Comparison of ENCODE assay signal across 16 cellular contexts in genomic region chr5:55517804-55518203, GRCh38.
"Had no signal": no experiment of that assay in that cellular context is flagged by ENCODE, and none has a peak within 500 bp of the region (broad histone marks: within the 10 kb centered on the region; RNA-seq: fewer than 3 reads in every experiment).

No MANE protein-coding gene starts in this region.

- H3K27ac Mint-ChIP-seq: activated CD8-positive, alpha-beta T cell treated with anti-CD3 and anti-CD28 coated beads for 36 hours; dendritic cell treated with granulocyte-macrophage colony-stimulating factor and Interleukin-4, amounts not matched to agents 40 ng/mL and 50 ng/mL, for 4 days; immature natural killer cell; nephron progenitor cell had no signal

- ATAC-seq: activated CD8-positive, alpha-beta T cell treated with anti-CD3 and anti-CD28 coated beads for 36 hours; body of pancreas; esophagus mucosa; left lung had no signal

- H3K36me3 ChIP-seq: left lung had no signal

- H3K4me1 Mint-ChIP-seq: central memory CD8-positive, alpha-beta T cell; immature natural killer cell had no signal

- DNase-seq: activated CD4-positive, alpha-beta T cell treated with anti-CD3 and anti-CD28 coated beads for 4 hours; activated CD8-positive, alpha-beta T cell treated with anti-CD3 and anti-CD28 coated beads for 36 hours; activated naive CD4-positive, alpha-beta T cell treated with anti-CD3 and anti-CD28 coated beads, Interleukin-2, amount 50 U/mL, for 16 hours; amniotic stem cell; body of pancreas; glutamatergic neuron; immature natural killer cell; left lung; nephron progenitor cell; psoas muscle; stimulated activated CD4-positive, alpha-beta T cell treated with anti-CD3 and anti-CD28 coated beads, Interleukin-12 subunit alpha, Interleukin-12 subunit beta, amount 100 ng/mL, for 4 hours; stimulated activated naive CD4-positive, alpha-beta T cell treated with Interleukin-2 at 50 U/mL for 16 hours; T1000 had no signal

- H3K9me3 Mint-ChIP-seq: activated CD8-positive, alpha-beta T cell treated with anti-CD3 and anti-CD28 coated beads for 36 hours; central memory CD8-positive, alpha-beta T cell; dendritic cell treated with granulocyte-macrophage colony-stimulating factor and Interleukin-4, amounts not matched to agents 40 ng/mL and 50 ng/mL, for 4 days; immature natural killer cell had no signal

- H3K4me3 ChIP-seq: body of pancreas, left lung, psoas muscle had no signal

- H3K27me3 ChIP-seq: body of pancreas, left lung had no signal

- H3K27ac ChIP-seq: left lung, psoas muscle had no signal

- H3K27me3 Mint-ChIP-seq: activated CD8-positive, alpha-beta T cell treated with anti-CD3 and anti-CD28 coated beads for 36 hours; central memory CD8-positive, alpha-beta T cell had no signal

- H3K4me1 ChIP-seq: left lung had no signal

- H3K4me3 Mint-ChIP-seq: activated CD8-positive, alpha-beta T cell treated with anti-CD3 and anti-CD28 coated beads for 36 hours; central memory CD8-positive, alpha-beta T cell; dendritic cell treated with granulocyte-macrophage colony-stimulating factor and Interleukin-4, amounts not matched to agents 40 ng/mL and 50 ng/mL, for 4 days; immature natural killer cell; nephron progenitor cell had no signal

- H3K9me3 ChIP-seq: body of pancreas, left lung, psoas muscle had no signal

- H3K36me3 Mint-ChIP-seq: immature natural killer cell had no signal
